16 cellular contexts compared by ENCODE assay signal in genomic region chr4:87180767-87181166, GRCh38. TPM values are rescaled to one million over a fixed set of nuclear protein-coding genes. Genes with fewer than 3 reads are reported as not detected.
DNase-seq lines count a peak whose midpoint lies in the region; ATAC-seq and TF ChIP-seq lines count a peak whose summit lies in the region.
"Had no signal": no experiment of that assay in that cellular context is flagged by ENCODE, and none has a peak within 500 bp of the region (broad histone marks: within the 10 kb centered on the region; RNA-seq: fewer than 3 reads in every experiment).

No MANE protein-coding gene starts in this region.

- CTCF ChIA-PET in activated CD4-positive, alpha-beta memory T cell treated with anti-CD3 and anti-CD28 coated beads for 36 hours (lab: Charles Lee) = no interaction called here

- DNase-seq in GM23248 (peak; percentile 42), cardiac fibroblast (ENCODE audit: low read depth in 2 of 2) (peak; percentile 32 to 43), fibroblast of peridontal ligament (ENCODE audit: extremely low read depth) (peak; percentile 11), GM19238 (ENCODE audit: insufficient read length, low spot score) (no peak)
- no peak for DNase-seq in activated CD4-positive, alpha-beta memory T cell treated with anti-CD3 and anti-CD28 coated beads for 36 hours
- no peak for DNase-seq in stimulated activated naive CD8-positive, alpha-beta T cell treated with anti-CD3 and anti-CD28 coated beads, Interleukin-15, Interleukin-2, amounts not matched to agents 100 U/mL and 50 U/mL, for 24 hours
- DNase-seq: CD8-positive, alpha-beta T cell; COR-L47; DMS153; DMS79 treated with DMSO at 0.1 percent for 48 hours; H7; KBM-7 had no signal

- POLR2A ChIA-PET in activated CD4-positive, alpha-beta memory T cell treated with anti-CD3 and anti-CD28 coated beads for 36 hours (lab: Charles Lee) = no interaction called here

- no peak overlapping the region for H3K4me2 ChIP-seq in GM23248 (ENCODE audit: unreplicated experiment)
- H3K4me2 ChIP-seq: A549, GM23338 had no signal

- H3K9me2 ChIP-seq in GM23248 (ENCODE audit: insufficient read depth) = no peaks in the 10 kb centered on the region

- no peaks in the 10 kb centered on the region for H3K4me1 Mint-ChIP-seq in activated CD4-positive, alpha-beta memory T cell treated with anti-CD3 and anti-CD28 coated beads for 36 hours (ENCODE audit: low read depth)
- H3K4me1 Mint-ChIP-seq: CD14-positive monocyte, GM23338 had no signal

- H3K4me3 Mint-ChIP-seq in activated CD4-positive, alpha-beta memory T cell treated with anti-CD3 and anti-CD28 coated beads for 36 hours = no peak overlapping the region
- H3K4me3 Mint-ChIP-seq: CD14-positive monocyte; CD8-positive, alpha-beta T cell; GM23338 had no signal

- H4K20me1 ChIP-seq in GM23248 (ENCODE audit: insufficient read depth) = no peaks in the 10 kb centered on the region

- H3K4me1 ChIP-seq in GM23248 (ENCODE audit: insufficient read depth) = peaks cover 11% of the 10 kb centered on the region; the same call in 1 of the 2 replicates
- H3K4me1 ChIP-seq: A549 had no signal

- WGBS in GM23248 (ENCODE audit: low coverage in 1 of 2, low lambda C conversion rate in 2 of 2, missing lambda C conversion rate in 2 of 2), 2 experiments = 64 to 80% methylated on average over 2 of the region's 2 CpGs

- no peaks in the 10 kb centered on the region for H3K36me3 ChIP-seq in GM23248 (ENCODE audit: low read depth)

- no peak for ATAC-seq in GM21723 (IDR thresholded peaks at IDR 0.05; ENCODE audit: unreplicated experiment)
- ATAC-seq in stimulated activated naive CD8-positive, alpha-beta T cell treated with anti-CD3 and anti-CD28 coated beads, Interleukin-15, Interleukin-2, amounts not matched to agents 100 U/mL and 50 U/mL, for 24 hours = no peak
- ATAC-seq: A549; CD8-positive, alpha-beta T cell; GM23338 had no signal

- no peak overlapping the region for H3K27ac Mint-ChIP-seq in activated CD4-positive, alpha-beta memory T cell treated with anti-CD3 and anti-CD28 coated beads for 36 hours
- H3K27ac Mint-ChIP-seq: CD14-positive monocyte; CD8-positive, alpha-beta T cell; GM23338 had no signal

- no peak overlapping the region for H2AFZ ChIP-seq in GM23248
- H2AFZ ChIP-seq: GM23338 had no signal

- no peaks in the 10 kb centered on the region for H3K27me3 Mint-ChIP-seq in activated CD4-positive, alpha-beta memory T cell treated with anti-CD3 and anti-CD28 coated beads for 36 hours

- no peaks in the 10 kb centered on the region for H3K9me3 ChIP-seq in GM23248 (ENCODE audit: low read depth)
- H3K9me3 ChIP-seq: A549 had no signal

- H3F3A ChIP-seq in GM23248 (ENCODE audit: insufficient read depth) = no peaks in the 10 kb centered on the region

- H3K4me3 ChIP-seq in GM23248 (no peak overlapping the region), cardiac fibroblast (replicated peaks in 1 of 2; ENCODE audit: low read depth in 2 of 2, low read length in 2 of 2) (no peak overlapping the region)
- H3K4me3 ChIP-seq: A549, GM23338 had no signal

- no peaks in the 10 kb centered on the region for H3K79me2 ChIP-seq in GM23248 (ENCODE audit: insufficient read depth)

- TF ChIP-seq CTCF in cardiac fibroblast (IDR thresholded peaks at IDR 0.05; ENCODE audit: low read depth, low read length) = no peak

- H3K9me3 Mint-ChIP-seq in activated CD4-positive, alpha-beta memory T cell treated with anti-CD3 and anti-CD28 coated beads for 36 hours = no peaks in the 10 kb centered on the region
- H3K9me3 Mint-ChIP-seq: CD14-positive monocyte; CD8-positive, alpha-beta T cell; GM23338 had no signal

- H3K9ac ChIP-seq in GM23248 = no peak overlapping the region

- peaks cover 8% of the 10 kb centered on the region for H3K36me3 Mint-ChIP-seq in activated CD4-positive, alpha-beta memory T cell treated with anti-CD3 and anti-CD28 coated beads for 36 hours

- in situ Hi-C loops in GM23248 (cut with MboI) = no loop called here

- intact Hi-C loops in activated CD4-positive, alpha-beta memory T cell treated with anti-CD3 and anti-CD28 coated beads for 36 hours (cut with micrococcal nuclease) = no loop called here

- H3K27me3 ChIP-seq in GM23248 (replicated peaks; ENCODE audit: insufficient read depth) = no peaks in the 10 kb centered on the region

- H3K27ac ChIP-seq in GM23248 = no peak overlapping the region
- H3K27ac ChIP-seq: A549 had no signal

RNA-seq across cellular contexts. Expression of gene KLHL8, which starts 39.7 kb away (rescaled TPM):
- total RNA-seq in GM23248 (2014; rRNA removed; shearing (Covaris generic)) = 6.7 and 7.9 TPM in 2 replicates
- 7.5 and 7.8 TPM in 2 replicates for polyA plus RNA-seq in GM23248 (2016; fragmentation: Nextera tagmentation; extraction: Ambion mirVana)
- 10 to 100 TPM; 10.2 to 11.0 TPM for total RNA-seq in activated CD4-positive, alpha-beta memory T cell treated with anti-CD3 and anti-CD28 coated beads for 36 hours

Comparison
In these comparisons a context has a peak if more than half of its experiments do, and no peak if none do; other contexts are left out.
1. DNase-seq: peak in GM23248 (single experiment), cardiac fibroblast (2 of 2) and fibroblast of peridontal ligament (single experiment); none in activated CD4-positive, alpha-beta memory T cell treated with anti-CD3 and anti-CD28 coated beads for 36 hours (single experiment), GM19238 (single experiment) and stimulated activated naive CD8-positive, alpha-beta T cell treated with anti-CD3 and anti-CD28 coated beads, Interleukin-15, Interleukin-2, amounts not matched to agents 100 U/mL and 50 U/mL, for 24 hours (single experiment).